19 cellular contexts compared by ENCODE assay signal in genomic region chr7:45670227-45670626, GRCh38.
"Had no signal": no experiment of that assay in that cellular context is flagged by ENCODE, and none has a peak within 500 bp of the region (broad histone marks: within the 10 kb centered on the region; RNA-seq: fewer than 3 reads in every experiment).

No MANE protein-coding gene starts in this region.

- H3K27me3 Mint-ChIP-seq: brain had no signal

- DNase-seq: activated CD4-positive, alpha-beta T cell treated with anti-CD3 and anti-CD28 coated beads, Interleukin-2, amount 50 U/mL, for 4 hours; activated CD4-positive, CD25-positive, alpha-beta regulatory T cell treated with anti-CD3 and anti-CD28 coated beads, Interleukin-2, amount 50 U/mL, for 72 hours; activated effector memory CD4-positive, alpha-beta T cell treated with Interleukin-2 at 50 U/mL for 16 hours; activated naive CD4-positive, alpha-beta T cell treated with anti-CD3 and anti-CD28 coated beads, Interleukin-2, amount 10 ng/mL, durations not matched to agents 7 days and 5 days; activated naive CD8-positive, alpha-beta T cell treated with anti-CD3 and anti-CD28 coated beads, Interleukin-2, amount 50 U/mL, for 24 hours; anterior cingulate cortex; erythroblast; kidney; left lung; occipital lobe; right cardiac atrium; small intestine; stimulated activated CD4-positive, alpha-beta T cell treated with anti-CD3 and anti-CD28 coated beads, Interleukin-15, amount 100 ng/mL, for 24 hours; stimulated activated CD4-positive, alpha-beta T cell treated with anti-CD3 and anti-CD28 coated beads, Interleukin-4, amount 100 ng/mL, for 1 hour had no signal

- H3K36me3 ChIP-seq: colonic mucosa, left lung, thoracic aorta had no signal

- ATAC-seq: activated naive CD8-positive, alpha-beta T cell treated with anti-CD3 and anti-CD28 coated beads, Interleukin-2, amount 50 U/mL, for 24 hours; left lung; right cardiac atrium; stimulated activated effector memory CD8-positive, alpha-beta T cell treated with anti-CD3 and anti-CD28 coated beads, Interleukin-12 subunit alpha, Interleukin-12 subunit beta, amount 100 ng/mL, for 72 hours had no signal

- H3K27me3 ChIP-seq: colonic mucosa, left lung had no signal

- H3K27ac ChIP-seq: colonic mucosa, left lung, thoracic aorta had no signal

- H3K4me1 ChIP-seq: colonic mucosa, left lung had no signal

- H3K4me1 Mint-ChIP-seq: activated naive CD4-positive, alpha-beta T cell treated with anti-CD3 and anti-CD28 coated beads, Interleukin-2, amount 10 ng/mL, durations not matched to agents 7 days and 5 days; activated naive CD8-positive, alpha-beta T cell treated with anti-CD3 and anti-CD28 coated beads, Interleukin-2, amount 50 U/mL, for 24 hours; brain; central memory CD8-positive, alpha-beta T cell; stimulated activated effector memory CD8-positive, alpha-beta T cell treated with anti-CD3 and anti-CD28 coated beads, Interleukin-12 subunit alpha, Interleukin-12 subunit beta, amount 100 ng/mL, for 72 hours had no signal

- H3K4me3 ChIP-seq: colonic mucosa, left lung, thoracic aorta had no signal

- H3K36me3 Mint-ChIP-seq: activated naive CD4-positive, alpha-beta T cell treated with anti-CD3 and anti-CD28 coated beads, Interleukin-2, amount 10 ng/mL, durations not matched to agents 7 days and 5 days; stimulated activated effector memory CD8-positive, alpha-beta T cell treated with anti-CD3 and anti-CD28 coated beads, Interleukin-12 subunit alpha, Interleukin-12 subunit beta, amount 100 ng/mL, for 72 hours had no signal

- H3K4me3 Mint-ChIP-seq: activated naive CD4-positive, alpha-beta T cell treated with anti-CD3 and anti-CD28 coated beads, Interleukin-2, amount 10 ng/mL, durations not matched to agents 7 days and 5 days; activated naive CD8-positive, alpha-beta T cell treated with anti-CD3 and anti-CD28 coated beads, Interleukin-2, amount 50 U/mL, for 24 hours; brain; central memory CD8-positive, alpha-beta T cell; stimulated activated effector memory CD8-positive, alpha-beta T cell treated with anti-CD3 and anti-CD28 coated beads, Interleukin-12 subunit alpha, Interleukin-12 subunit beta, amount 100 ng/mL, for 72 hours had no signal

- H3K27ac Mint-ChIP-seq: activated naive CD4-positive, alpha-beta T cell treated with anti-CD3 and anti-CD28 coated beads, Interleukin-2, amount 10 ng/mL, durations not matched to agents 7 days and 5 days; activated naive CD8-positive, alpha-beta T cell treated with anti-CD3 and anti-CD28 coated beads, Interleukin-2, amount 50 U/mL, for 24 hours; brain; stimulated activated effector memory CD8-positive, alpha-beta T cell treated with anti-CD3 and anti-CD28 coated beads, Interleukin-12 subunit alpha, Interleukin-12 subunit beta, amount 100 ng/mL, for 72 hours had no signal

- H3K9me3 Mint-ChIP-seq: activated naive CD4-positive, alpha-beta T cell treated with anti-CD3 and anti-CD28 coated beads, Interleukin-2, amount 10 ng/mL, durations not matched to agents 7 days and 5 days; activated naive CD8-positive, alpha-beta T cell treated with anti-CD3 and anti-CD28 coated beads, Interleukin-2, amount 50 U/mL, for 24 hours; central memory CD8-positive, alpha-beta T cell had no signal

- H3K9me3 ChIP-seq: colonic mucosa, left lung, thoracic aorta had no signal
